In genomic region chr3:185151101-185151958, GRCh38 we compare ENCODE assay signal across 15 cellular contexts. TPM values are rescaled to one million over a fixed set of nuclear protein-coding genes. Genes with fewer than 3 reads are reported as not detected.
DNase-seq lines count a peak whose midpoint lies in the region; ATAC-seq and TF ChIP-seq lines count a peak whose summit lies in the region.
"Had no signal": no experiment of that assay in that cellular context is flagged by ENCODE, and none has a peak within 500 bp of the region (broad histone marks: within the 10 kb centered on the region; RNA-seq: fewer than 3 reads in every experiment).

No MANE protein-coding gene starts in this region.

- H3K9ac ChIP-seq in KMS-11: no peak overlapping the region
- no peak overlapping the region for H3K9ac ChIP-seq in parathyroid adenoma

- H3K27ac Mint-ChIP-seq in activated naive CD4-positive, alpha-beta T cell treated with anti-CD3 and anti-CD28 coated beads, Interleukin-2, amount 10 ng/mL, durations not matched to agents 7 days and 5 days: no peak overlapping the region
- H3K27ac Mint-ChIP-seq: CD4-positive, alpha-beta memory T cell had no signal

- H3K79me2 ChIP-seq in KMS-11 (ENCODE audit: insufficient read depth, low read depth): no peaks in the 10 kb centered on the region
- no peaks in the 10 kb centered on the region for H3K79me2 ChIP-seq in parathyroid adenoma

- H3K36me3 Mint-ChIP-seq in activated naive CD4-positive, alpha-beta T cell treated with anti-CD3 and anti-CD28 coated beads, Interleukin-2, amount 10 ng/mL, durations not matched to agents 7 days and 5 days: no peaks in the 10 kb centered on the region
- H3K36me3 Mint-ChIP-seq: CD4-positive, alpha-beta memory T cell had no signal

- ATAC-seq in HG02840 (IDR thresholded peaks at IDR 0.05; ENCODE audit: low FRiP score, unreplicated experiment): no peak
- no peak for ATAC-seq in HG03196 (IDR thresholded peaks at IDR 0.05; ENCODE audit: unreplicated experiment)

- 55 to 58% methylated on average over 8 of the region's 8 CpGs for WGBS in esophagus squamous epithelium, 2 donors

- peaks cover 15% of the 10 kb centered on the region; the same call in 1 of the 2 replicates for H3K27me3 ChIP-seq in KMS-11 (ENCODE audit: insufficient read depth, low read depth)
- peaks cover 0 to 76% (median 3%) of the 10 kb centered on the region in 4 donors for H3K27me3 ChIP-seq in esophagus squamous epithelium
- no peaks in the 10 kb centered on the region for H3K27me3 ChIP-seq in parathyroid adenoma (ENCODE audit: control insufficient read depth, insufficient read depth, low read length)

- no peak for TF ChIP-seq CTCF in AG04449 (IDR thresholded peaks at IDR 0.05; ENCODE audit: insufficient read depth, low read length, missing control alignments)
- no peak for TF ChIP-seq CTCF in KMS-11 (conservative IDR thresholded peaks at IDR 0.05; ENCODE audit: low read depth, low read length)
- no peak for TF ChIP-seq CTCF in esophagus squamous epithelium (IDR thresholded peaks at IDR 0.05)
- TF ChIP-seq CTCF in parathyroid adenoma (IDR thresholded peaks at IDR 0.05): no peak

- H2AFZ ChIP-seq in KMS-11 (ENCODE audit: low read depth) (peak overlapping the region; percentile 95; the same call in 1 of the 2 replicates), parathyroid adenoma (no peak overlapping the region)

- no peaks in the 10 kb centered on the region for H3K9me3 Mint-ChIP-seq in activated naive CD4-positive, alpha-beta T cell treated with anti-CD3 and anti-CD28 coated beads, Interleukin-2, amount 10 ng/mL, durations not matched to agents 7 days and 5 days
- H3K9me3 Mint-ChIP-seq: CD4-positive, alpha-beta memory T cell had no signal

- H3K4me1 ChIP-seq in KMS-11 (ENCODE audit: low read depth, poor library complexity, severe bottlenecking): peaks cover 9% of the 10 kb centered on the region
- peaks cover 0 to 30% (median 13%) of the 10 kb centered on the region in 3 donors for H3K4me1 ChIP-seq in esophagus squamous epithelium
- no peaks in the 10 kb centered on the region for H3K4me1 ChIP-seq in parathyroid adenoma

- H3K9me3 ChIP-seq in esophagus squamous epithelium: no peaks in the 10 kb centered on the region
- H3K9me3 ChIP-seq in parathyroid adenoma (ENCODE audit: control insufficient read depth, low read length): no peaks in the 10 kb centered on the region

- intact Hi-C loops in esophagus squamous epithelium (cut with DNase I): no loop called here

- H3K27me3 Mint-ChIP-seq in activated naive CD4-positive, alpha-beta T cell treated with anti-CD3 and anti-CD28 coated beads, Interleukin-2, amount 10 ng/mL, durations not matched to agents 7 days and 5 days: peaks cover 17% of the 10 kb centered on the region

- POLR2A ChIA-PET in AG04449 (lab: Yijun Ruan, JAX): no interaction called here

- TF ChIP-seq POLR2A in esophagus squamous epithelium (IDR thresholded peaks at IDR 0.05): no peak
- TF ChIP-seq POLR2A in erythroblast (IDR thresholded peaks at IDR 0.05; ENCODE audit: low read length): no peak

- peaks cover 5% of the 10 kb centered on the region for H3K4me1 Mint-ChIP-seq in activated naive CD4-positive, alpha-beta T cell treated with anti-CD3 and anti-CD28 coated beads, Interleukin-2, amount 10 ng/mL, durations not matched to agents 7 days and 5 days

- no peaks in the 10 kb centered on the region for H4K20me1 ChIP-seq in KMS-11 (ENCODE audit: insufficient read depth)

- H3K4me3 ChIP-seq in AG04449 (ENCODE audit: low read depth, low read length) (peak overlapping the region; percentile 83), KMS-11 (IDR thresholded peaks at IDR 0.05; ENCODE audit: insufficient read depth, low read depth, low read length) (no peak overlapping the region), esophagus squamous epithelium (peak overlapping the region; percentile 44 to 75 (median 69)), parathyroid adenoma (ENCODE audit: low read depth, low read length) (peak overlapping the region; percentile 57)

- no peak overlapping the region for H3K4me3 Mint-ChIP-seq in activated naive CD4-positive, alpha-beta T cell treated with anti-CD3 and anti-CD28 coated beads, Interleukin-2, amount 10 ng/mL, durations not matched to agents 7 days and 5 days

- H3K4me2 ChIP-seq in KMS-11 (peak overlapping the region; percentile 71), parathyroid adenoma (ENCODE audit: low read length) (peak overlapping the region; percentile 3)

- no peak overlapping the region for H3K27ac ChIP-seq in KMS-11
- peak overlapping the region in 3 of 4 donors; percentile 81 to 89 (median 88) for H3K27ac ChIP-seq in esophagus squamous epithelium
- no peak overlapping the region for H3K27ac ChIP-seq in parathyroid adenoma

- no peaks in the 10 kb centered on the region for H3K36me3 ChIP-seq in KMS-11 (ENCODE audit: insufficient read depth)
- no peaks in the 10 kb centered on the region for H3K36me3 ChIP-seq in esophagus squamous epithelium
- H3K36me3 ChIP-seq in parathyroid adenoma (ENCODE audit: control insufficient read depth, insufficient read depth, low read length): no peaks in the 10 kb centered on the region

- CTCF ChIA-PET in AG04449 (lab: Yijun Ruan, JAX): interaction anchor here (0.9 to 2.6 kb wide), 8 partner anchors 7 to 277 kb away, joined by 3 to 14 read pairs (median 4); no protein-coding TSS in a partner anchor
- CTCF ChIA-PET in activated naive CD4-positive, alpha-beta T cell treated with anti-CD3 and anti-CD28 coated beads, Interleukin-2, amount 10 ng/mL, durations not matched to agents 7 days and 5 days (lab: Charles Lee): interaction anchor here (1.2 kb wide), 1 partner anchor 27 kb away, joined by 4 read pairs; no protein-coding TSS in a partner anchor

- DNase-seq in AG04449 (ENCODE audit: low read depth, low spot score) (no peak), esophagus squamous epithelium (lab: John Stamatoyannopoulos, UW) (no peak), erythroblast (lab: John Stamatoyannopoulos, UW) (no peak)
- DNase-seq in activated naive CD4-positive, alpha-beta T cell treated with anti-CD3 and anti-CD28 coated beads, Interleukin-2, amount 10 ng/mL, durations not matched to agents 7 days and 5 days: no peak
- DNase-seq: activated CD4-positive, alpha-beta T cell treated with anti-CD3 and anti-CD28 coated beads for 4 hours; CD4-positive, alpha-beta memory T cell; dermis blood vessel endothelial cell; GOT3; SIG-M5; stimulated activated CD4-positive, alpha-beta T cell treated with anti-CD3 and anti-CD28 coated beads, Interleukin-1b, Interleukin-23, amount 100 ng/mL, for 48 hours had no signal

RNA-seq across cellular contexts. Expression of gene C3orf70, which starts 1.5 kb away (rescaled TPM):
- total RNA-seq in esophagus squamous epithelium: 1 to 10 TPM in 2 of 4 donors, under 1 TPM in 2; 0.57 to 8.6 (median 1.3) TPM
- total RNA-seq: CD4-positive, alpha-beta memory T cell; myocyte had no signal

Comparison
In these comparisons a context has a peak if more than half of its experiments do, and no peak if none do; other contexts are left out.
1. H3K27ac ChIP-seq: peak in esophagus squamous epithelium (3 of 4); none in KMS-11 (single experiment) and parathyroid adenoma (single experiment).